In the genomic region with DNA sequence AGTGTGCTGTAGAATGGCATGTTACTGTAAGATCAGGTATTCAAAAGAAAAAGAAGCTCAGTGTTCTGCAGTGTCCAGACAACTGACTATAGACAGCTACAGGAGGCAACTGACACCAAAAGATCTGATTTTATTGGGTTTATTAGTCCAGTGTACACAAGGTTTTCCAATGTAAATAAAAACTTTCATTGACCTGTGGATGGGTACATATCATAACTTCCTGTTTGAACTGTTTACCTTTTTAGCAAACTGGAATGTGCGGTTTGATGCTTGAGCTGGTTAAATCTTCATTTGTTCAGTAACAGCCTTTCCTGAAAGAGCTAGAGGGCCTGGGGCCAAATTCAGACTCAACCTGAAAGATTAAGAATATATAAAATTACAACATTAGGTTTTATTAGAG, we compare ENCODE assay signal across 27 cellular contexts.
DNase-seq lines count a peak whose midpoint lies in the region; ATAC-seq and TF ChIP-seq lines count a peak whose summit lies in the region.
"Had no signal": no experiment of that assay in that cellular context is flagged by ENCODE, and none has a peak within 500 bp of the region (broad histone marks: within the 10 kb centered on the region; RNA-seq: fewer than 3 reads in every experiment).

No MANE protein-coding gene starts in this region.

- no peaks in the 10 kb centered on the region for H4K20me1 ChIP-seq in Loucy (ENCODE audit: insufficient read depth, low read length, poor library complexity, severe bottlenecking)

- no peak overlapping the region for H3K9ac ChIP-seq in Loucy (ENCODE audit: low read depth, low read length, poor library complexity, severe bottlenecking)
- H3K9ac ChIP-seq: SK-N-SH had no signal

- no peaks in the 10 kb centered on the region for H3K27me3 ChIP-seq in Loucy (ENCODE audit: insufficient read depth, low read length, poor library complexity, severe bottlenecking)
- H3K27me3 ChIP-seq: heart right ventricle, ovary had no signal

- H3K9me3 ChIP-seq in Loucy (ENCODE audit: insufficient read depth, low read depth, low read length), result no peaks in the 10 kb centered on the region
- H3K9me3 ChIP-seq: heart right ventricle, left ventricle myocardium inferior, ovary, SK-N-SH had no signal

- no peaks in the 10 kb centered on the region for H3K9me2 ChIP-seq in Loucy (replicated peaks; ENCODE audit: low read depth, low read length)
- H3K9me2 ChIP-seq: SK-N-SH had no signal

- TF ChIP-seq CTCF in Loucy (conservative IDR thresholded peaks at IDR 0.05; ENCODE audit: low read length), result no peak

- no peaks in the 10 kb centered on the region for H3F3A ChIP-seq in Loucy (ENCODE audit: low read depth)

- no peak overlapping the region for H3K4me3 ChIP-seq in Loucy (ENCODE audit: low read length, poor library complexity, severe bottlenecking)
- H3K4me3 ChIP-seq: heart right ventricle, left ventricle myocardium inferior, ovary had no signal

- H3K36me3 ChIP-seq in Loucy (ENCODE audit: insufficient read depth, low read length), result no peaks in the 10 kb centered on the region
- H3K36me3 ChIP-seq: heart right ventricle, left ventricle myocardium inferior, ovary had no signal

- peak; percentile 78 for DNase-seq in NCI-H1092 treated with DMSO at 0.1 percent for 48 hours (lab: John Stamatoyannopoulos, UW)
- DNase-seq in NCI-H1092 (lab: John Stamatoyannopoulos, UW), result no peak
- DNase-seq in NCI-H748 (lab: John Stamatoyannopoulos, UW; ENCODE audit: unreplicated experiment), result peak; percentile 89
- DNase-seq in left lobe of liver (ENCODE audit: low spot score), result no peak
- no peak for DNase-seq in DMS 273 treated with DMSO at 0.1 percent for 48 hours (lab: John Stamatoyannopoulos, UW)
- no peak for DNase-seq in activated naive CD4-positive, alpha-beta T cell treated with anti-CD3 and anti-CD28 coated beads, Interleukin-2, amount 50 U/mL, for 16 hours
- no peak for DNase-seq in activated CD4-positive, alpha-beta T cell treated with anti-CD3 and anti-CD28 coated beads for 1 hour
- DNase-seq: 8988T; activated CD8-positive, alpha-beta memory T cell treated with anti-CD3 and anti-CD28 coated beads for 24 hours; activated naive CD4-positive, alpha-beta T cell treated with anti-CD3 and anti-CD28 coated beads for 36 hours; activated T-cell treated with anti-CD3 and anti-CD28 coated beads, Interleukin-2, amount 50 U/mL, for 24 hours; CD4-positive, alpha-beta memory T cell; dermis blood vessel endothelial cell; DND-41; heart right ventricle; left ventricle myocardium inferior; NCI-H1048; NK-92 treated with Interleukin-12 subunit alpha and Interleukin-12 subunit beta, amount 100 ng/mL, for 24 hours; ovary; SK-N-SH; stimulated activated CD4-positive, alpha-beta T cell treated with anti-CD3 and anti-CD28 coated beads, Interleukin-15, amount 100 ng/mL, for 24 hours; stimulated activated CD8-positive, alpha-beta memory T cell treated with anti-CD3 and anti-CD28 coated beads, Interleukin-4, amount 100 ng/mL, for 48 hours; T1000 had no signal

- no peak overlapping the region for H3K4me2 ChIP-seq in Loucy (ENCODE audit: low read depth, low read length, poor library complexity, severe bottlenecking)
- H3K4me2 ChIP-seq: SK-N-SH had no signal

- peak; percentile 38 for ATAC-seq in left lobe of liver
- ATAC-seq: activated CD4-positive, CD25-positive, alpha-beta regulatory T cell treated with anti-CD3 and anti-CD28 coated beads, Interleukin-2, amount 50 U/mL, for 24 hours; heart right ventricle; natural killer cell treated with Interleukin-12 subunit alpha and Interleukin-12 subunit beta and Interleukin-15 and Interleukin-18, amount 100 ng/mL, for 72 hours; sciatic nerve had no signal

- no peaks in the 10 kb centered on the region for H3K79me2 ChIP-seq in Loucy (ENCODE audit: insufficient read depth, low read length)

- H3K4me1 ChIP-seq in Loucy (ENCODE audit: insufficient read depth, low read length, poor library complexity, severe bottlenecking), result peaks cover 4% of the 10 kb centered on the region
- H3K4me1 ChIP-seq: heart right ventricle, left ventricle myocardium inferior had no signal

- peak overlapping the region; percentile 27; the same call in 1 of the 2 replicates for H2AFZ ChIP-seq in Loucy (ENCODE audit: low read length)

Comparison
In these comparisons a context has a peak if more than half of its experiments do, and no peak if none do; other contexts are left out.
1. DNase-seq: peak in NCI-H1092 treated with DMSO at 0.1 percent for 48 hours (single experiment) and NCI-H748 (single experiment); none in NCI-H1092 (single experiment), left lobe of liver (single experiment), DMS 273 treated with DMSO at 0.1 percent for 48 hours (single experiment), activated naive CD4-positive, alpha-beta T cell treated with anti-CD3 and anti-CD28 coated beads, Interleukin-2, amount 50 U/mL, for 16 hours (single experiment) and activated CD4-positive, alpha-beta T cell treated with anti-CD3 and anti-CD28 coated beads for 1 hour (single experiment).